Comparison of ENCODE assay signal across 1 cellular context in the genomic region with DNA sequence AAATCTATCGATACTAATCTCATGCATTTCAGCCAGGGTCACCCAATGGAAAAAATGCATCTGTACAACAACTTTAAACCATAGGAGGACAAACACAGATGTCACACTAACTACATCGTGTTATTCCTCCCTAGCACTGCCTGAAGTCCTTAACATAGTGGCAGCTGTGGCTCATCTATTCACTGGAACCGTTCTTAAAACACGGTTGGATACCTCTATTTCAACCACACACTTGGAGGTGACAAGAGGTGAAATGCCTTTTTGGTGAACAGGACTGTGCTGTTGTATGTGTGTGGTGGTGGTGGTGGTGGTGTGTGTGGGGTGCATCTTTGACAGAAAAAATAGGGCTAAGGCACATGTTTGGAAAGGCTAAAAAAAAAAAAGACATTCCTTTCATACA.
TF ChIP-seq lines count a peak whose summit lies in the region.

No MANE protein-coding gene starts in this region.

TF ChIP-seq in GM12878, 131 proteins besides CTCF, POLR2A, EP300 and RAD21 (continued from another document):
- TF ChIP-seq, protein P1, sequence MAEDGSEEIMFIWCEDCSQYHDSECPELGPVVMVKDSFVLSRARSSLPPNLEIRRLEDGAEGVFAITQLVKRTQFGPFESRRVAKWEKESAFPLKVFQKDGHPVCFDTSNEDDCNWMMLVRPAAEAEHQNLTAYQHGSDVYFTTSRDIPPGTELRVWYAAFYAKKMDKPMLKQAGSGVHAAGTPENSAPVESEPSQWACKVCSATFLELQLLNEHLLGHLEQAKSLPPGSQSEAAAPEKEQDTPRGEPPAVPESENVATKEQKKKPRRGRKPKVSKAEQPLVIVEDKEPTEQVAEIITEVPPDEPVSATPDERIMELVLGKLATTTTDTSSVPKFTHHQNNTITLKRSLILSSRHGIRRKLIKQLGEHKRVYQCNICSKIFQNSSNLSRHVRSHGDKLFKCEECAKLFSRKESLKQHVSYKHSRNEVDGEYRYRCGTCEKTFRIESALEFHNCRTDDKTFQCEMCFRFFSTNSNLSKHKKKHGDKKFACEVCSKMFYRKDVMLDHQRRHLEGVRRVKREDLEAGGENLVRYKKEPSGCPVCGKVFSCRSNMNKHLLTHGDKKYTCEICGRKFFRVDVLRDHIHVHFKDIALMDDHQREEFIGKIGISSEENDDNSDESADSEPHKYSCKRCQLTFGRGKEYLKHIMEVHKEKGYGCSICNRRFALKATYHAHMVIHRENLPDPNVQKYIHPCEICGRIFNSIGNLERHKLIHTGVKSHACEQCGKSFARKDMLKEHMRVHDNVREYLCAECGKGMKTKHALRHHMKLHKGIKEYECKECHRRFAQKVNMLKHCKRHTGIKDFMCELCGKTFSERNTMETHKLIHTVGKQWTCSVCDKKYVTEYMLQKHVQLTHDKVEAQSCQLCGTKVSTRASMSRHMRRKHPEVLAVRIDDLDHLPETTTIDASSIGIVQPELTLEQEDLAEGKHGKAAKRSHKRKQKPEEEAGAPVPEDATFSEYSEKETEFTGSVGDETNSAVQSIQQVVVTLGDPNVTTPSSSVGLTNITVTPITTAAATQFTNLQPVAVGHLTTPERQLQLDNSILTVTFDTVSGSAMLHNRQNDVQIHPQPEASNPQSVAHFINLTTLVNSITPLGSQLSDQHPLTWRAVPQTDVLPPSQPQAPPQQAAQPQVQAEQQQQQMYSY (CRISPR knock-in tag; IDR thresholded peaks at IDR 0.05) = no peak
- TF ChIP-seq, protein P2, sequence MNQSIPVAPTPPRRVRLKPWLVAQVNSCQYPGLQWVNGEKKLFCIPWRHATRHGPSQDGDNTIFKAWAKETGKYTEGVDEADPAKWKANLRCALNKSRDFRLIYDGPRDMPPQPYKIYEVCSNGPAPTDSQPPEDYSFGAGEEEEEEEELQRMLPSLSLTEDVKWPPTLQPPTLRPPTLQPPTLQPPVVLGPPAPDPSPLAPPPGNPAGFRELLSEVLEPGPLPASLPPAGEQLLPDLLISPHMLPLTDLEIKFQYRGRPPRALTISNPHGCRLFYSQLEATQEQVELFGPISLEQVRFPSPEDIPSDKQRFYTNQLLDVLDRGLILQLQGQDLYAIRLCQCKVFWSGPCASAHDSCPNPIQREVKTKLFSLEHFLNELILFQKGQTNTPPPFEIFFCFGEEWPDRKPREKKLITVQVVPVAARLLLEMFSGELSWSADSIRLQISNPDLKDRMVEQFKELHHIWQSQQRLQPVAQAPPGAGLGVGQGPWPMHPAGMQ (IDR thresholded peaks at IDR 0.05; ENCODE audit: borderline replicate concordance) = no peak
- TF ChIP-seq RBBP5 (conservative IDR thresholded peaks at IDR 0.05) (no peak), CHD1 (IDR thresholded peaks at IDR 0.05; ENCODE audit: low read depth, low read length) (no peak), FOS (IDR thresholded peaks at IDR 0.05; ENCODE audit: borderline replicate concordance, extremely low read depth, insufficient read length) (no peak), FOXM1 (IDR thresholded peaks at IDR 0.05; ENCODE audit: low read depth, low read length) (no peak)
